In the genomic region with DNA sequence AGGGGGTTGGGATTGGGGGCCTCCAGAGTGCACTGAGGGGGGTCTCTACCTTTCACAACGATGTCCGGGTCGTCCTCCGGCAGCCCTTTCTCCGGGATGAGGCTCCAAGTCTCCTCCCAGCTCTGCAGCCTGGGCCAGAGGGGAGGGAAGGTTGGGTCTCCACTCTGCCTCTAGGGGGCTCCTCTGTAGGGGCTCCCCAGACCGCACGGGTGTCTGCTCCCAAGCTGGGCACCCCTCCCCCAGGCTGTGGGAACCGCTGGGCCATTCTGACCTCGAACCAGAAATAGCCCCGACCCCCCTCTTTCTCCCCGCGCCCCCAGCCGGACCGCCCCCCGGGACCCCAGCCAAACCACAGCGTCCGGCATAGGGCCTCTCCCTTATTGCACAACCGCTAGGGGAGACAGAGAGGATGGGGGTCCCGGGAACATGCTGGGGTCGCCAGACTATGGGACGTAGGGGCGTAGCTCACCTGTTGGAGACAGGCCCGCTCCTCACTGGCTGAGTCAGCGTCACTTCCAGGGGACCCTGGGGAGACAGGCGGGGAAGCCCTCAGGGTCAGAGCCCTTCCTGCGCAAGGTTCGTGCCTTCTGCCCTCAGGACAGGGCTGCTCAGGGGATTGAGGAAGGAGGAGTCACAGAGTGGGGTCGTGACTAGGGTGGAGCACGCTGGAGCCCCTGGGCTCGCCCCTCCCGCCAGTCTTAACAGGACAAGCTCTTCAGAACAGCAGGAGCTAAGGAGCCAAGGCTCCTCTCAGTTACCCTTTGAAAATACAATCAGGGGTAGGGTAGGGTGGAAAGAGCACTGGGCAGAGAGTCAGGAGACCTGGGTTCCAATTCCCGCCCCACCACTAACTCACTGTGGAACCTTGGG, we compare ENCODE assay signal across 8 cellular contexts. TPM values are rescaled to one million over a fixed set of nuclear protein-coding genes. Genes with fewer than 3 reads are reported as not detected.
DNase-seq lines count a peak whose midpoint lies in the region; ATAC-seq and TF ChIP-seq lines count a peak whose summit lies in the region.

No MANE protein-coding gene starts in this region.

- peak; percentile 67 for TF ChIP-seq CTCF in glutamatergic neuron (IDR thresholded peaks at IDR 0.05; ENCODE audit: partially characterized antibody, unreplicated experiment)

- DNase-seq in CD4-positive, CD25-positive, alpha-beta regulatory T cell, result no peak
- DNase-seq in HCEC 1CT, result peak; percentile 61
- DNase-seq in activated CD4-positive, alpha-beta memory T cell treated with anti-CD3 and anti-CD28 coated beads for 36 hours, result peak; percentile 35
- peak; percentile 59 for DNase-seq in glutamatergic neuron

- H3K27ac ChIP-seq in CD4-positive, CD25-positive, alpha-beta regulatory T cell (ENCODE audit: insufficient read depth, low read length, poor library complexity, severe bottlenecking), result no peak overlapping the region
- peak overlapping the region; percentile 38 for H3K27ac ChIP-seq in rectal smooth muscle tissue (ENCODE audit: low read depth, low read length)

- no peak for ATAC-seq in CD4-positive, CD25-positive, alpha-beta regulatory T cell (ENCODE audit: low read depth in 2 of 2)
- ATAC-seq in HG03457 (IDR thresholded peaks at IDR 0.05; ENCODE audit: unreplicated experiment) (no peak), HG03439 (IDR thresholded peaks at IDR 0.05; ENCODE audit: unreplicated experiment) (no peak), HG02759 (IDR thresholded peaks at IDR 0.05; ENCODE audit: unreplicated experiment) (no peak)

- H3K4me1 Mint-ChIP-seq in CD4-positive, CD25-positive, alpha-beta regulatory T cell, result peaks cover 6 to 51% (median 24%) of the 10 kb centered on the region in 4 donors
- H3K4me1 Mint-ChIP-seq in activated CD4-positive, alpha-beta memory T cell treated with anti-CD3 and anti-CD28 coated beads for 36 hours (ENCODE audit: low read depth), result peaks cover 44% of the 10 kb centered on the region
- H3K4me1 Mint-ChIP-seq in glutamatergic neuron (ENCODE audit: low read depth, unreplicated experiment), result peaks cover 10% of the 10 kb centered on the region

- no peaks in the 10 kb centered on the region for H3K36me3 ChIP-seq in CD4-positive, CD25-positive, alpha-beta regulatory T cell (ENCODE audit: control insufficient read depth, insufficient read depth, low read length)
- H3K36me3 ChIP-seq in rectal smooth muscle tissue (ENCODE audit: control insufficient read depth, insufficient read depth, low read length), result peaks cover 19% of the 10 kb centered on the region

- H3K9me3 ChIP-seq in CD4-positive, CD25-positive, alpha-beta regulatory T cell (ENCODE audit: control insufficient read depth in 2 of 2, low read length in 2 of 2), result no peaks in the 10 kb centered on the region

- peaks cover 37% of the 10 kb centered on the region for H3K27me3 Mint-ChIP-seq in CD4-positive, CD25-positive, alpha-beta regulatory T cell
- H3K27me3 Mint-ChIP-seq in activated CD4-positive, alpha-beta memory T cell treated with anti-CD3 and anti-CD28 coated beads for 36 hours, result peaks cover 42% of the 10 kb centered on the region
- H3K27me3 Mint-ChIP-seq in glutamatergic neuron (ENCODE audit: unreplicated experiment), result peaks cover 22% of the 10 kb centered on the region

- CTCF ChIA-PET in activated CD4-positive, alpha-beta memory T cell treated with anti-CD3 and anti-CD28 coated beads for 36 hours (lab: Charles Lee), result interaction anchor here (1.0 to 2.2 kb wide), 6 partner anchors 9 to 96 kb away, joined by 3 to 9 read pairs (median 6); no protein-coding TSS in a partner anchor

- H3K9me3 Mint-ChIP-seq in CD4-positive, CD25-positive, alpha-beta regulatory T cell, result peaks cover 0 to 4% (median 0%) of the 10 kb centered on the region in 7 donors
- H3K9me3 Mint-ChIP-seq in activated CD4-positive, alpha-beta memory T cell treated with anti-CD3 and anti-CD28 coated beads for 36 hours, result no peaks in the 10 kb centered on the region
- peaks cover 10% of the 10 kb centered on the region for H3K9me3 Mint-ChIP-seq in glutamatergic neuron (ENCODE audit: unreplicated experiment)

- no peak overlapping the region for H3K9ac ChIP-seq in rectal smooth muscle tissue (ENCODE audit: low read length)

- H3K27me3 ChIP-seq in CD4-positive, CD25-positive, alpha-beta regulatory T cell (ENCODE audit: control insufficient read depth, insufficient read depth, low read length), result peaks cover 2% of the 10 kb centered on the region
- H3K27me3 ChIP-seq in rectal smooth muscle tissue (ENCODE audit: control insufficient read depth, insufficient read depth, low read length), result no peaks in the 10 kb centered on the region

- H3K27ac Mint-ChIP-seq in CD4-positive, CD25-positive, alpha-beta regulatory T cell, result no peak overlapping the region
- no peak overlapping the region for H3K27ac Mint-ChIP-seq in activated CD4-positive, alpha-beta memory T cell treated with anti-CD3 and anti-CD28 coated beads for 36 hours
- no peak overlapping the region for H3K27ac Mint-ChIP-seq in glutamatergic neuron (ENCODE audit: unreplicated experiment)

- POLR2A ChIA-PET in activated CD4-positive, alpha-beta memory T cell treated with anti-CD3 and anti-CD28 coated beads for 36 hours (lab: Charles Lee), result no interaction called here

- no peak overlapping the region for H3K4me3 ChIP-seq in CD4-positive, CD25-positive, alpha-beta regulatory T cell (ENCODE audit: low read depth, low read length)
- H3K4me3 ChIP-seq in rectal smooth muscle tissue (ENCODE audit: low read length), result peak overlapping the region; percentile 50

- intact Hi-C loops in activated CD4-positive, alpha-beta memory T cell treated with anti-CD3 and anti-CD28 coated beads for 36 hours (cut with micrococcal nuclease), result loop anchor here (10.0 kb wide), 1 partner anchor 389 kb away; the partner anchor contains the start of gene STAT5A

- H3K36me3 Mint-ChIP-seq in CD4-positive, CD25-positive, alpha-beta regulatory T cell, result no peaks in the 10 kb centered on the region
- H3K36me3 Mint-ChIP-seq in activated CD4-positive, alpha-beta memory T cell treated with anti-CD3 and anti-CD28 coated beads for 36 hours, result no peaks in the 10 kb centered on the region
- H3K36me3 Mint-ChIP-seq in glutamatergic neuron (ENCODE audit: unreplicated experiment), result no peaks in the 10 kb centered on the region

- H3K4me1 ChIP-seq in CD4-positive, CD25-positive, alpha-beta regulatory T cell (ENCODE audit: control insufficient read depth, insufficient read depth, low read length, poor library complexity, severe bottlenecking), result peaks cover 68% of the 10 kb centered on the region
- H3K4me1 ChIP-seq in rectal smooth muscle tissue (ENCODE audit: control insufficient read depth, insufficient read depth, low read length), result peaks cover 15% of the 10 kb centered on the region

- peak overlapping the region; percentile 50 to 87 (median 69) for H3K4me3 Mint-ChIP-seq in CD4-positive, CD25-positive, alpha-beta regulatory T cell
- no peak overlapping the region for H3K4me3 Mint-ChIP-seq in activated CD4-positive, alpha-beta memory T cell treated with anti-CD3 and anti-CD28 coated beads for 36 hours
- H3K4me3 Mint-ChIP-seq in glutamatergic neuron (ENCODE audit: unreplicated experiment), result peak overlapping the region; percentile 82

RNA-seq across cellular contexts. Expression of gene PLEKHH3, which starts 2.7 kb away (rescaled TPM):
- total RNA-seq in CD4-positive, CD25-positive, alpha-beta regulatory T cell, result 4.8 TPM
- polyA plus RNA-seq in CD4-positive, CD25-positive, alpha-beta regulatory T cell, result 1 to 10 TPM in 1 of 4 donors, under 1 TPM in 3; 0.38 to 1.1 (median 0.66) TPM
- 1 to 10 TPM; 1.1 to 1.2 TPM for total RNA-seq in activated CD4-positive, alpha-beta memory T cell treated with anti-CD3 and anti-CD28 coated beads for 36 hours
- total RNA-seq in glutamatergic neuron (ENCODE audit: unreplicated experiment), result 40.6 TPM

RNA-seq across cellular contexts. Expression of gene CCR10, which starts 7.5 kb away (rescaled TPM):
- total RNA-seq in CD4-positive, CD25-positive, alpha-beta regulatory T cell, result 20.6 TPM
- polyA plus RNA-seq in CD4-positive, CD25-positive, alpha-beta regulatory T cell, result 100 to 1,000 TPM in 1 of 4 donors, 10 to 100 TPM in 3; 45.2 to 133 (median 63.9) TPM
- under 1 TPM; 0.38 to 0.65 TPM for total RNA-seq in activated CD4-positive, alpha-beta memory T cell treated with anti-CD3 and anti-CD28 coated beads for 36 hours
- total RNA-seq in glutamatergic neuron (ENCODE audit: unreplicated experiment), result 1.6 TPM

RNA-seq across cellular contexts. Expression of gene CNTNAP1, which starts 8.2 kb away (rescaled TPM):
- total RNA-seq in CD4-positive, CD25-positive, alpha-beta regulatory T cell, result 54.9 TPM
- polyA plus RNA-seq in CD4-positive, CD25-positive, alpha-beta regulatory T cell, result 1 to 10 TPM in 3 of 4 donors, under 1 TPM in 1; 0.94 to 1.7 (median 1.4) TPM
- total RNA-seq in activated CD4-positive, alpha-beta memory T cell treated with anti-CD3 and anti-CD28 coated beads for 36 hours, result 1 to 10 TPM; 1.8 to 1.9 TPM
- 44.8 TPM for total RNA-seq in glutamatergic neuron (ENCODE audit: unreplicated experiment)

RNA-seq across cellular contexts. Expression of gene TUBG2, which starts 15.0 kb away (rescaled TPM):
- 13.7 TPM for total RNA-seq in CD4-positive, CD25-positive, alpha-beta regulatory T cell
- polyA plus RNA-seq in CD4-positive, CD25-positive, alpha-beta regulatory T cell, result 1 to 10 TPM; 2.8 to 4.0 (median 3.8) TPM
- total RNA-seq in activated CD4-positive, alpha-beta memory T cell treated with anti-CD3 and anti-CD28 coated beads for 36 hours, result 10 to 100 TPM in 1 of 2 experiments, 1 to 10 TPM in 1; 9.3 to 10.1 TPM
- 22.1 TPM for total RNA-seq in glutamatergic neuron (ENCODE audit: unreplicated experiment)

Comparison
In these comparisons a context has a peak if more than half of its experiments do, and no peak if none do; other contexts are left out.
1. DNase-seq: peak in HCEC 1CT (single experiment), activated CD4-positive, alpha-beta memory T cell treated with anti-CD3 and anti-CD28 coated beads for 36 hours (single experiment) and glutamatergic neuron (single experiment); none in CD4-positive, CD25-positive, alpha-beta regulatory T cell (0 of 3).
2. RNA of gene CNTNAP1, which starts 8.2 kb away (total RNA-seq): 54.9 TPM in CD4-positive, CD25-positive, alpha-beta regulatory T cell (single experiment) and 44.8 TPM in glutamatergic neuron (single experiment); 1.8 to 1.9 TPM in activated CD4-positive, alpha-beta memory T cell treated with anti-CD3 and anti-CD28 coated beads for 36 hours; every median in the first group is over 10 times any median in the second.